Comparison of ENCODE assay signal across 8 cellular contexts in genomic region chr10:119029613-119030420, GRCh38. TPM values are rescaled to one million over a fixed set of nuclear protein-coding genes. Genes with fewer than 3 reads are reported as not detected.
DNase-seq lines count a peak whose midpoint lies in the region; ATAC-seq and TF ChIP-seq lines count a peak whose summit lies in the region.

NANOS1 (plus strand) TSS chr10:119029714; CDS start chr10:119029802, 88 bp downstream.

- no peak within 1 kb of the TSS for H2AFZ ChIP-seq in fibroblast of lung (ENCODE audit: low read length)

- H3K9me3 Mint-ChIP-seq in CD4-positive, alpha-beta T cell, result no peaks in the 10 kb centered on the region
- H3K9me3 Mint-ChIP-seq in activated CD4-positive, alpha-beta memory T cell treated with anti-CD3 and anti-CD28 coated beads for 36 hours, result no peaks in the 10 kb centered on the region

- intact Hi-C loops in CD4-positive, alpha-beta T cell (cut with DNase I, micrococcal nuclease), result loop anchor here (2.0 to 5.0 kb wide), 4 partner anchors 37 to 463 kb away; partner anchors contain the start of gene CACUL1 (in 1 of the 2)
- intact Hi-C loops in activated CD4-positive, alpha-beta memory T cell treated with anti-CD3 and anti-CD28 coated beads for 36 hours (cut with micrococcal nuclease), result loop anchor here (10.0 kb wide), 2 partner anchors 275 to 465 kb away; partner anchors contain the start of gene CACUL1

- peaks cover 23% of the 10 kb centered on the region for H3K4me1 Mint-ChIP-seq in CD4-positive, alpha-beta T cell (ENCODE audit: low read depth)
- peaks cover 15% of the 10 kb centered on the region for H3K4me1 Mint-ChIP-seq in activated CD4-positive, alpha-beta memory T cell treated with anti-CD3 and anti-CD28 coated beads for 36 hours (ENCODE audit: low read depth)

- H3K36me3 Mint-ChIP-seq in CD4-positive, alpha-beta T cell (ENCODE audit: low read depth), result peaks cover 26% of the 10 kb centered on the region
- H3K36me3 Mint-ChIP-seq in activated CD4-positive, alpha-beta memory T cell treated with anti-CD3 and anti-CD28 coated beads for 36 hours, result peaks cover 20% of the 10 kb centered on the region

- no peaks in the 10 kb centered on the region for H4K20me1 ChIP-seq in fibroblast of lung (ENCODE audit: control insufficient read depth, extremely low read depth, insufficient read depth, low read length)

- H3K27ac Mint-ChIP-seq in CD4-positive, alpha-beta T cell, result no peak within 1 kb of the TSS
- no peak within 1 kb of the TSS for H3K27ac Mint-ChIP-seq in activated CD4-positive, alpha-beta memory T cell treated with anti-CD3 and anti-CD28 coated beads for 36 hours

- peak within 1 kb of the TSS; percentile 70 for H3K4me2 ChIP-seq in fibroblast of lung (ENCODE audit: extremely low read depth, insufficient read depth, low read length)

- no peaks in the 10 kb centered on the region for H3K27me3 ChIP-seq in CD4-positive, alpha-beta T cell (ENCODE audit: control insufficient read depth, insufficient read depth, low read length)
- no peaks in the 10 kb centered on the region for H3K27me3 ChIP-seq in fibroblast of lung (ENCODE audit: control insufficient read depth, insufficient read depth, low read length)
- H3K27me3 ChIP-seq in neutrophil, result peaks cover 49% of the 10 kb centered on the region

- H3K4me1 ChIP-seq in fibroblast of lung (ENCODE audit: control insufficient read depth, extremely low read depth, insufficient read depth, low read length) (peaks cover 9% of the 10 kb centered on the region), neutrophil (ENCODE audit: control insufficient read depth in 1 of 2, insufficient read depth in 1 of 2, low read depth in 1 of 2, low read length in 1 of 2) (peaks cover 12 to 18% of the 10 kb centered on the region in 2 experiments)

- H3K79me2 ChIP-seq in fibroblast of lung (ENCODE audit: control insufficient read depth, insufficient read depth, low read length), result no peaks in the 10 kb centered on the region

- POLR2A ChIA-PET in CD4-positive, alpha-beta T cell (lab: Charles Lee), result interaction anchor here (0.6 to 1.3 kb wide), 3 partner anchors 65 to 372 kb away, joined by 3 to 4 read pairs (median 3); partner anchors contain the start of gene DENND10
- POLR2A ChIA-PET in activated CD4-positive, alpha-beta memory T cell treated with anti-CD3 and anti-CD28 coated beads for 36 hours (lab: Charles Lee), result interaction anchor here (1.5 kb wide), 1 partner anchor 275 kb away, joined by 5 read pairs; the partner anchor contains the start of gene CACUL1

- peak within 1 kb of the TSS; percentile 87 for H3K4me3 Mint-ChIP-seq in CD4-positive, alpha-beta T cell
- peak within 1 kb of the TSS; percentile 48 for H3K4me3 Mint-ChIP-seq in activated CD4-positive, alpha-beta memory T cell treated with anti-CD3 and anti-CD28 coated beads for 36 hours

- H3K9ac ChIP-seq in fibroblast of lung (ENCODE audit: insufficient read depth, low read length), result no peak within 1 kb of the TSS

- CTCF ChIA-PET in CD4-positive, alpha-beta T cell (lab: Charles Lee), result no interaction called here
- CTCF ChIA-PET in activated CD4-positive, alpha-beta memory T cell treated with anti-CD3 and anti-CD28 coated beads for 36 hours (lab: Charles Lee), result interaction anchor here (0.5 to 0.8 kb wide), 2 partner anchors 23 to 52 kb away, joined by 3 to 4 read pairs; no protein-coding TSS in a partner anchor

- H3K36me3 ChIP-seq in fibroblast of lung (ENCODE audit: control insufficient read depth, insufficient read depth, low read length) (peaks cover 2% of the 10 kb centered on the region), neutrophil (peaks cover 31% of the 10 kb centered on the region)

- H3K27me3 Mint-ChIP-seq in CD4-positive, alpha-beta T cell, result no peaks in the 10 kb centered on the region
- no peaks in the 10 kb centered on the region for H3K27me3 Mint-ChIP-seq in activated CD4-positive, alpha-beta memory T cell treated with anti-CD3 and anti-CD28 coated beads for 36 hours

- H3K9me3 ChIP-seq in CD4-positive, alpha-beta T cell (ENCODE audit: control insufficient read depth, low read length), result no peaks in the 10 kb centered on the region
- H3K9me3 ChIP-seq in fibroblast of lung (ENCODE audit: control insufficient read depth, insufficient read depth, low read depth, low read length), result no peaks in the 10 kb centered on the region
- no peaks in the 10 kb centered on the region for H3K9me3 ChIP-seq in neutrophil

- no peak for TF ChIP-seq CTCF in CD4-positive, alpha-beta T cell (IDR thresholded peaks at IDR 0.05)
- TF ChIP-seq CTCF in fibroblast of lung (conservative IDR thresholded peaks at IDR 0.05 in 1 of 2, IDR thresholded peaks at IDR 0.05 in 1 of 2; ENCODE audit: low read depth in 1 of 2, low read length in 2 of 2) (no peak), neutrophil (IDR thresholded peaks at IDR 0.05) (no peak)

- peak in 1 of 10 experiments; percentile 10 for DNase-seq in CD4-positive, alpha-beta T cell
- peak; percentile 29 for DNase-seq in activated CD4-positive, alpha-beta memory T cell treated with anti-CD3 and anti-CD28 coated beads for 36 hours
- DNase-seq in fibroblast of lung (ENCODE audit: low read depth in 2 of 2), result peak in 1 of 2 donors; percentile 38
- DNase-seq in NCI-H2196 treated with DMSO at 0.1 percent for 48 hours (lab: John Stamatoyannopoulos, UW; ENCODE audit: unreplicated experiment), result no peak
- no peak for DNase-seq in MV-4-11 (lab: John Stamatoyannopoulos, UW)

- peak; percentile 7 for ATAC-seq in CD4-positive, alpha-beta T cell (ENCODE audit: poor library complexity)
- ATAC-seq in GM19467 (IDR thresholded peaks at IDR 0.05; ENCODE audit: unreplicated experiment) (peak; percentile 19), HG03520 (IDR thresholded peaks at IDR 0.05; ENCODE audit: unreplicated experiment) (peak; percentile 19)

- peak within 1 kb of the TSS; percentile 13 to 53 (median 34) for H3K4me3 ChIP-seq in fibroblast of lung (replicated peaks in 1 of 4; ENCODE audit: control extremely low read depth in 1 of 4, insufficient read depth in 1 of 4, low read depth in 3 of 4, low read length in 4 of 4)
- H3K4me3 ChIP-seq in neutrophil (ENCODE audit: low read depth in 1 of 2, low read length in 1 of 2), result peak within 1 kb of the TSS; percentile 51 to 54

- no peak within 1 kb of the TSS for H3K27ac ChIP-seq in CD4-positive, alpha-beta T cell (ENCODE audit: low read depth, low read length)
- H3K27ac ChIP-seq in fibroblast of lung (ENCODE audit: insufficient read depth, low read length) (no peak within 1 kb of the TSS), neutrophil (no peak within 1 kb of the TSS)

RNA-seq across cellular contexts. Expression of gene NANOS1, which starts in this region (rescaled TPM):
- under 1 TPM; 0.08 to 0.14 TPM for total RNA-seq in CD4-positive, alpha-beta T cell
- total RNA-seq in activated CD4-positive, alpha-beta memory T cell treated with anti-CD3 and anti-CD28 coated beads for 36 hours, result under 1 TPM; 0.15 to 0.31 TPM
- total RNA-seq in fibroblast of lung, result 1.0 and 1.2 TPM in 2 replicates
- 1.1 and 2.3 TPM in 2 replicates for polyA plus RNA-seq in fibroblast of lung
- 1.2 and 2.0 TPM in 2 replicates for polyA plus RNA-seq in fibroblast of lung (2012)
- 0.22 and 0.24 TPM in 2 replicates for polyA minus RNA-seq in fibroblast of lung (ENCODE audit: low replicate concordance)

Comparison
In these comparisons a context has a peak if more than half of its experiments do, and no peak if none do; other contexts are left out.
1. Peak in ATAC-seq in CD4-positive, alpha-beta T cell; RNA of the gene not detected or under 1 TPM.
2. Peak in DNase-seq in activated CD4-positive, alpha-beta memory T cell treated with anti-CD3 and anti-CD28 coated beads for 36 hours; RNA of the gene not detected or under 1 TPM.